ENCODE assay signal across 7 cellular contexts in genomic region chr16:80997139-80997798, GRCh38. TPM values are rescaled to one million over a fixed set of nuclear protein-coding genes. Genes with fewer than 3 reads are reported as not detected.
DNase-seq lines count a peak whose midpoint lies in the region; ATAC-seq and TF ChIP-seq lines count a peak whose summit lies in the region.

No MANE protein-coding gene starts in this region.

- H3K27ac Mint-ChIP-seq in activated naive CD4-positive, alpha-beta T cell treated with anti-CD3 and anti-CD28 coated beads, Interleukin-2, amount 50 U/mL, for 72 hours = peak overlapping the region; percentile 81 to 86
- H3K27ac Mint-ChIP-seq in natural killer cell = peak overlapping the region; percentile 91 to 96

- TF ChIP-seq CTCF in natural killer cell (IDR thresholded peaks at IDR 0.05) = no peak

- in situ Hi-C loops in KBM-7 (cut with MboI; ENCODE audit: low pct_unique_long_range_greater_than_20kb, low sequenced_read_pairs) = no loop called here

- intact Hi-C loops in natural killer cell (cut with micrococcal nuclease) = no loop called here

- H3K4me3 Mint-ChIP-seq in natural killer cell = peak overlapping the region; percentile 94

- DNase-seq in activated naive CD4-positive, alpha-beta T cell treated with anti-CD3 and anti-CD28 coated beads, Interleukin-2, amount 50 U/mL, for 72 hours (ENCODE audit: low spot score in 2 of 2) = no peak
- DNase-seq in natural killer cell (no peak), HK-2 (ENCODE audit: unreplicated experiment) (no peak), DMS 273 (lab: John Stamatoyannopoulos, UW; ENCODE audit: unreplicated experiment) (no peak), KBM-7 (no peak)

- H3K4me1 Mint-ChIP-seq in natural killer cell = peaks cover 28 to 36% of the 10 kb centered on the region in 2 donors

- peaks cover 5 to 32% of the 10 kb centered on the region in 2 donors for H3K36me3 Mint-ChIP-seq in activated naive CD4-positive, alpha-beta T cell treated with anti-CD3 and anti-CD28 coated beads, Interleukin-2, amount 50 U/mL, for 72 hours
- H3K36me3 Mint-ChIP-seq in natural killer cell = no peaks in the 10 kb centered on the region

- peak; percentile 64 for ATAC-seq in GM18873 (IDR thresholded peaks at IDR 0.05; ENCODE audit: low FRiP score, unreplicated experiment)
- ATAC-seq in HG02852 (IDR thresholded peaks at IDR 0.05; ENCODE audit: unreplicated experiment) = peak; percentile 40
- peak; percentile 54 to 67 for ATAC-seq in activated naive CD4-positive, alpha-beta T cell treated with anti-CD3 and anti-CD28 coated beads, Interleukin-2, amount 50 U/mL, for 72 hours
- ATAC-seq in natural killer cell = peak; percentile 39 to 70 (median 61)

- no peaks in the 10 kb centered on the region for H3K27me3 Mint-ChIP-seq in natural killer cell (ENCODE audit: low read depth in 2 of 2)

- no peaks in the 10 kb centered on the region for H3K9me3 Mint-ChIP-seq in activated naive CD4-positive, alpha-beta T cell treated with anti-CD3 and anti-CD28 coated beads, Interleukin-2, amount 50 U/mL, for 72 hours
- no peaks in the 10 kb centered on the region for H3K9me3 Mint-ChIP-seq in natural killer cell

RNA-seq across cellular contexts. Expression of gene CMC2, which starts 9.4 kb away (rescaled TPM):
- 100 to 1,000 TPM; 107 to 144 TPM for total RNA-seq in activated naive CD4-positive, alpha-beta T cell treated with anti-CD3 and anti-CD28 coated beads, Interleukin-2, amount 50 U/mL, for 72 hours
- 10 to 100 TPM; 52.3 to 63.5 (median 63.2) TPM for total RNA-seq in natural killer cell

RNA-seq across cellular contexts. Expression of gene CENPN, which starts 9.7 kb away (rescaled TPM):
- 10 to 100 TPM; 41.7 to 57.9 TPM for total RNA-seq in activated naive CD4-positive, alpha-beta T cell treated with anti-CD3 and anti-CD28 coated beads, Interleukin-2, amount 50 U/mL, for 72 hours
- 10 to 100 TPM in 1 of 3 donors, 1 to 10 TPM in 2; 6.6 to 11.6 (median 9.0) TPM for total RNA-seq in natural killer cell

RNA-seq across cellular contexts. Expression of gene ATMIN, which starts 38.4 kb away (rescaled TPM):
- 10 to 100 TPM; 12.4 to 16.5 TPM for total RNA-seq in activated naive CD4-positive, alpha-beta T cell treated with anti-CD3 and anti-CD28 coated beads, Interleukin-2, amount 50 U/mL, for 72 hours
- 10 to 100 TPM; 35.3 to 51.8 (median 39.9) TPM for total RNA-seq in natural killer cell
